ENCODE assay signal across 10 cellular contexts in the genomic region with DNA sequence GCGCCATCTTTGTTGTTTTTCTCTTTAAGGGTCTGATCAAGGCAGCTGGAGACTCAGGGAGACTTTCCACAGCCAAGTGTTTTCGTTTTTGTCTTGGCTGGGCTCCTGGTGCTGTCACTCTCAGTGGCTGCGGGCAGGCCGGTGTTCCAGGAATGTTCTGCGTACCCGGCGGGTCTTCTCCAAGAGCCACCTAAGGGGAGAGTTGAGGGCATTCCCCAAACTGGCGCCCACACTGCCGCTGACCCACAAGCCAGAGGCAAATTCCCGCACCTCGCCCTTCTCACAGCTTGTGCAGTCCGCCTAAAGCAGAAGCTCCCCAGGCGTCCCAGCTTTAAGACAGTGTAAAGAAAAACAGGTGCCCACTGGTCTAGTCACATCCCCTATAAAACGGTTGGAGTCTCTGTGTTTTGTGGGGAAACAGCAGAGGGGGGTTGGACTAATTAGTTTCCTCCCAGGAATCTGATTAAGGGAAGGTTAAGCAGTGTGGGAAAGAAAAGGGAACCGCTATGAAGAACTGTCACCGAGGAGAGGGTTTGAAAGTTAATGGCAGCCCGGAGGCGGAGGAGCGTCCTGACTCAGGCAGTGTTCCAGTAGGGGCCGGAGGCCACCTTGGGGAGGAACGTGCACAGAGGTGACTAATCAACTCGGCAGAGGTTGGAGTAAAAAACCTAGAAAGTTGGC.
DNase-seq lines count a peak whose midpoint lies in the region; ATAC-seq, FAIRE-seq and TF ChIP-seq lines count a peak whose summit lies in the region.
"Had no signal": no experiment of that assay in that cellular context is flagged by ENCODE, and none has a peak within 500 bp of the region (broad histone marks: within the 10 kb centered on the region; RNA-seq: fewer than 3 reads in every experiment).

No MANE protein-coding gene starts in this region.

- H3K4me2 ChIP-seq in K562 (ENCODE audit: insufficient read depth, low read length) (no peak overlapping the region), keratinocyte (ENCODE audit: control insufficient read depth, extremely low read depth, insufficient read depth, low read depth, low read length) (peak overlapping the region; percentile 53)

- WGBS in K562 (ENCODE audit: insufficient coverage, low coverage, missing lambda C conversion rate), result 1% methylated on average over 9 of the region's 22 CpGs
- WGBS in thyroid gland, 2 donors, result 34 to 40% methylated on average over 21 to 22 of the region's 22 CpGs

- H3K9me1 ChIP-seq in K562 (ENCODE audit: control insufficient read depth, insufficient read depth, low read length) (no peaks in the 10 kb centered on the region), keratinocyte (ENCODE audit: control insufficient read depth, extremely low read depth, insufficient read depth, low read length) (no peaks in the 10 kb centered on the region)

- POLR2A ChIA-PET in K562 (lab: Yijun Ruan, JAX), result interaction anchor here (1.1 kb wide), 1 partner anchor 9 kb away, joined by 5 read pairs; no protein-coding TSS in a partner anchor

- H3K9ac ChIP-seq in K562 (ENCODE audit: insufficient read depth in 1 of 2, low read depth in 2 of 2, low read length in 2 of 2) (no peak overlapping the region), keratinocyte (ENCODE audit: control insufficient read depth, extremely low read depth, insufficient read depth, low read length) (no peak overlapping the region)

- H3K4me1 ChIP-seq in K562 (replicated peaks in 1 of 2; ENCODE audit: control insufficient read depth in 2 of 2, insufficient read depth in 2 of 2, low read length in 2 of 2), result no peaks in the 10 kb centered on the region; a peak in 1 of 5 replicates
- peaks cover 5% of the 10 kb centered on the region for H3K4me1 ChIP-seq in keratinocyte (ENCODE audit: control insufficient read depth, extremely low read depth, insufficient read depth, low read length)
- peaks cover 0 to 4% of the 10 kb centered on the region in 2 donors for H3K4me1 ChIP-seq in thyroid gland

- intact Hi-C loops in K562 (cut with micrococcal nuclease), result no loop called here
- intact Hi-C loops in thyroid gland (cut with DNase I), result no loop called here
- intact Hi-C loops in dorsolateral prefrontal cortex (cut with DNase I), result no loop called here

- ATAC-seq in K562 (peak; percentile 50; the same call in 1 of the 3 replicates), GM21528 (IDR thresholded peaks at IDR 0.05; ENCODE audit: low FRiP score, unreplicated experiment) (no peak)

- in situ Hi-C loops in K562 (cut with MboI), result no loop called here

- H3K27ac ChIP-seq in K562 (ENCODE audit: extremely low read depth, low read depth, low read length) (no peak overlapping the region), keratinocyte (ENCODE audit: control insufficient read depth, insufficient read depth, low read length) (no peak overlapping the region), thyroid gland (no peak overlapping the region), dorsolateral prefrontal cortex (no peak overlapping the region)

- no peak overlapping the region for H3K4me3 ChIP-seq in K562
- H3K4me3 ChIP-seq in keratinocyte (ENCODE audit: control insufficient read depth in 2 of 3, extremely low read depth in 1 of 3, insufficient read depth in 2 of 3, low read depth in 1 of 3, low read length in 3 of 3), result peak overlapping the region in 1 of 3 experiments; percentile 41
- no peak overlapping the region for H3K4me3 ChIP-seq in thyroid gland (replicated peaks in 1 of 3)
- peak overlapping the region in 29 of 59 donors; percentile 3 to 50 (median 30) for H3K4me3 ChIP-seq in dorsolateral prefrontal cortex

- H4K20me1 ChIP-seq in K562 (replicated peaks; ENCODE audit: control insufficient read depth, insufficient read depth, low read length) (no peaks in the 10 kb centered on the region), keratinocyte (ENCODE audit: control insufficient read depth, extremely low read depth, insufficient read depth, low read length) (no peaks in the 10 kb centered on the region)

- dilution Hi-C loops in keratinocyte (cut with MboI; ENCODE audit: extremely low pct_ligation_motif_present, low sequenced_read_pairs), result no loop called here

- TF ChIP-seq RAD21 in K562 (CRISPR knock-in tag; conservative IDR thresholded peaks at IDR 0.05 in 1 of 2, IDR thresholded peaks at IDR 0.05 in 1 of 2), result no peak

- no TSS peak for BruUV-seq in K562 (replicated peaks; lab: Mats Ljungman, UMichigan)

- H3K27me3 ChIP-seq in K562 (ENCODE audit: control insufficient read depth in 2 of 2, insufficient read depth in 2 of 2, low read length in 2 of 2), result no peaks in the 10 kb centered on the region; a peak in 2 of 5 replicates
- H3K27me3 ChIP-seq in keratinocyte (ENCODE audit: control insufficient read depth, extremely low read depth, insufficient read depth, low read length), result peaks cover 26% of the 10 kb centered on the region
- no peaks in the 10 kb centered on the region for H3K27me3 ChIP-seq in thyroid gland
- peaks cover 0 to 31% (median 0%) of the 10 kb centered on the region in 45 donors for H3K27me3 ChIP-seq in dorsolateral prefrontal cortex

- no peak for TF ChIP-seq POLR2A in K562 (conservative IDR thresholded peaks at IDR 0.05)
- TF ChIP-seq POLR2A in thyroid gland (IDR thresholded peaks at IDR 0.05), result no peak

- no peak for TF ChIP-seq CTCF in K562 (IDR thresholded peaks at IDR 0.05 in 2 of 3, conservative IDR thresholded peaks at IDR 0.05 in 1 of 3; ENCODE audit: insufficient read depth in 2 of 3, low read depth in 1 of 3, low read length in 3 of 3)
- no peak for TF ChIP-seq CTCF in keratinocyte (optimal IDR thresholded peaks at IDR 0.05 in 1 of 3, IDR thresholded peaks at IDR 0.05 in 1 of 3, conservative IDR thresholded peaks at IDR 0.05 in 1 of 3; ENCODE audit: extremely low read depth in 1 of 3, insufficient read depth in 2 of 3, low read length in 3 of 3)
- no peak for TF ChIP-seq CTCF in thyroid gland (IDR thresholded peaks at IDR 0.05)
- no peak for TF ChIP-seq CTCF in dorsolateral prefrontal cortex (IDR thresholded peaks at IDR 0.05 in 54 of 56, conservative IDR thresholded peaks at IDR 0.05 in 2 of 56; ENCODE audit: low read depth in 1 of 56, partially characterized antibody in 56 of 56)

- no peak overlapping the region for H2AFZ ChIP-seq in K562 (ENCODE audit: low read depth, low read length)
- H2AFZ ChIP-seq in keratinocyte (ENCODE audit: control insufficient read depth, low read length), result no peak overlapping the region

- H3K36me3 ChIP-seq in K562 (ENCODE audit: control insufficient read depth, insufficient read depth, low read length), result no peaks in the 10 kb centered on the region
- no peaks in the 10 kb centered on the region for H3K36me3 ChIP-seq in keratinocyte (ENCODE audit: control insufficient read depth in 2 of 2, extremely low read depth in 1 of 2, insufficient read depth in 2 of 2, low read length in 2 of 2)
- no peaks in the 10 kb centered on the region for H3K36me3 ChIP-seq in thyroid gland

- FAIRE-seq in K562 (lab: Jason Lieb, UNC) (no peak), keratinocyte (lab: Jason Lieb, UNC) (peak; percentile 74)

- H3K9me3 ChIP-seq in K562 (replicated peaks; ENCODE audit: control insufficient read depth, insufficient read depth, low read depth, low read length) (no peaks in the 10 kb centered on the region), keratinocyte (ENCODE audit: control insufficient read depth, low read depth, low read length) (no peaks in the 10 kb centered on the region), thyroid gland (no peaks in the 10 kb centered on the region)

- CTCF ChIA-PET in K562 (lab: Yijun Ruan, JAX; ENCODE audit: low intra/inter-chr PET ratio), result no interaction called here

- no peak for TF ChIP-seq EP300 in K562 (IDR thresholded peaks at IDR 0.05; ENCODE audit: low read length)

- DNase-seq in HK-2 (ENCODE audit: unreplicated experiment) (peak; percentile 7), K562 (ENCODE audit: extremely low read depth in 1 of 4, low spot score in 3 of 4) (no peak), keratinocyte (ENCODE audit: low read depth, low spot score) (no peak), thyroid gland (peak; percentile 9 to 41), dorsolateral prefrontal cortex (no peak), medulla oblongata (ENCODE audit: extremely low spot score) (no peak)
- DNase-seq: DND-41, NCI-H2171 treated with DMSO at 0.1 percent for 48 hours, T-helper 1 cell had no signal

- H3K79me2 ChIP-seq in K562 (ENCODE audit: control insufficient read depth, insufficient read depth, low read length) (no peaks in the 10 kb centered on the region), keratinocyte (ENCODE audit: control insufficient read depth, insufficient read depth, low read length) (no peaks in the 10 kb centered on the region)

TF ChIP-seq in K562, 482 proteins besides CTCF, POLR2A, EP300 and RAD21 (continues in another document):
- TF ChIP-seq, protein P1, sequence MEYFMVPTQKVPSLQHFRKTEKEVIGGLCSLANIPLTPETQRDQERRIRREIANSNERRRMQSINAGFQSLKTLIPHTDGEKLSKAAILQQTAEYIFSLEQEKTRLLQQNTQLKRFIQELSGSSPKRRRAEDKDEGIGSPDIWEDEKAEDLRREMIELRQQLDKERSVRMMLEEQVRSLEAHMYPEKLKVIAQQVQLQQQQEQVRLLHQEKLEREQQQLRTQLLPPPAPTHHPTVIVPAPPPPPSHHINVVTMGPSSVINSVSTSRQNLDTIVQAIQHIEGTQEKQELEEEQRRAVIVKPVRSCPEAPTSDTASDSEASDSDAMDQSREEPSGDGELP (CRISPR knock-in tag; IDR thresholded peaks at IDR 0.05; ENCODE audit: borderline replicate concordance), result no peak
- TF ChIP-seq ZNF124 (CRISPR knock-in tag; IDR thresholded peaks at IDR 0.05), result no peak
- no peak for TF ChIP-seq MEF2A (IDR thresholded peaks at IDR 0.05; ENCODE audit: control insufficient read depth, low read depth, low read length)
- no peak for TF ChIP-seq GABPA (tag; conservative IDR thresholded peaks at IDR 0.05; ENCODE audit: low read depth)
- TF ChIP-seq TRIM28 (IDR thresholded peaks at IDR 0.05), result no peak
- no peak for TF ChIP-seq MECOM (CRISPR knock-in tag; IDR thresholded peaks at IDR 0.05)
- TF ChIP-seq EWSR1 (IDR thresholded peaks at IDR 0.05; ENCODE audit: borderline replicate concordance, low read depth, partially characterized antibody), result no peak
- TF ChIP-seq, protein P2, sequence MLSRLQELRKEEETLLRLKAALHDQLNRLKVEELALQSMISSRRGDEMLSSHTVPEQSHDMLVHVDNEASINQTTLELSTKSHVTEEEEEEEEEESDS (CRISPR knock-in tag; IDR thresholded peaks at IDR 0.05), result no peak
- TF ChIP-seq BCL6 (CRISPR knock-in tag; IDR thresholded peaks at IDR 0.05), result no peak
- TF ChIP-seq NFE2 (IDR thresholded peaks at IDR 0.05; ENCODE audit: low read depth), result no peak
- TF ChIP-seq FOXA1 (IDR thresholded peaks at IDR 0.05; ENCODE audit: borderline replicate concordance), result no peak
- TF ChIP-seq, protein P3, sequence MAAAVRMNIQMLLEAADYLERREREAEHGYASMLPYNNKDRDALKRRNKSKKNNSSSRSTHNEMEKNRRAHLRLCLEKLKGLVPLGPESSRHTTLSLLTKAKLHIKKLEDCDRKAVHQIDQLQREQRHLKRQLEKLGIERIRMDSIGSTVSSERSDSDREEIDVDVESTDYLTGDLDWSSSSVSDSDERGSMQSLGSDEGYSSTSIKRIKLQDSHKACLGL (CRISPR knock-in tag; IDR thresholded peaks at IDR 0.05; ENCODE audit: borderline replicate concordance, poor library complexity, severe bottlenecking), result no peak
- no peak for TF ChIP-seq CTBP1 (IDR thresholded peaks at IDR 0.05; ENCODE audit: borderline replicate concordance)

Comparison
In these comparisons a context has a peak if more than half of its experiments do, and no peak if none do; other contexts are left out.
1. DNase-seq: peak in HK-2 (single experiment) and thyroid gland (2 of 2); none in K562 (0 of 4), keratinocyte (single experiment), dorsolateral prefrontal cortex (0 of 10) and medulla oblongata (single experiment).